1 cellular context compared by ENCODE assay signal in genomic region chrX:26762253-26762652, GRCh38.
TF ChIP-seq lines count a peak whose summit lies in the region.

No MANE protein-coding gene starts in this region.

TF ChIP-seq in HepG2, 621 proteins besides CTCF, POLR2A, EP300 and RAD21 (continued from another document):
- TF ChIP-seq, protein P1, sequence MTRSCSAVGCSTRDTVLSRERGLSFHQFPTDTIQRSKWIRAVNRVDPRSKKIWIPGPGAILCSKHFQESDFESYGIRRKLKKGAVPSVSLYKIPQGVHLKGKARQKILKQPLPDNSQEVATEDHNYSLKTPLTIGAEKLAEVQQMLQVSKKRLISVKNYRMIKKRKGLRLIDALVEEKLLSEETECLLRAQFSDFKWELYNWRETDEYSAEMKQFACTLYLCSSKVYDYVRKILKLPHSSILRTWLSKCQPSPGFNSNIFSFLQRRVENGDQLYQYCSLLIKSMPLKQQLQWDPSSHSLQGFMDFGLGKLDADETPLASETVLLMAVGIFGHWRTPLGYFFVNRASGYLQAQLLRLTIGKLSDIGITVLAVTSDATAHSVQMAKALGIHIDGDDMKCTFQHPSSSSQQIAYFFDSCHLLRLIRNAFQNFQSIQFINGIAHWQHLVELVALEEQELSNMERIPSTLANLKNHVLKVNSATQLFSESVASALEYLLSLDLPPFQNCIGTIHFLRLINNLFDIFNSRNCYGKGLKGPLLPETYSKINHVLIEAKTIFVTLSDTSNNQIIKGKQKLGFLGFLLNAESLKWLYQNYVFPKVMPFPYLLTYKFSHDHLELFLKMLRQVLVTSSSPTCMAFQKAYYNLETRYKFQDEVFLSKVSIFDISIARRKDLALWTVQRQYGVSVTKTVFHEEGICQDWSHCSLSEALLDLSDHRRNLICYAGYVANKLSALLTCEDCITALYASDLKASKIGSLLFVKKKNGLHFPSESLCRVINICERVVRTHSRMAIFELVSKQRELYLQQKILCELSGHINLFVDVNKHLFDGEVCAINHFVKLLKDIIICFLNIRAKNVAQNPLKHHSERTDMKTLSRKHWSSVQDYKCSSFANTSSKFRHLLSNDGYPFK (CRISPR knock-in tag; IDR thresholded peaks at IDR 0.05; ENCODE audit: borderline replicate concordance) = no peak
TF ChIP-seq in HepG2: peak in this region for 2.
